ENCODE assay signal across 25 cellular contexts in the genomic region with DNA sequence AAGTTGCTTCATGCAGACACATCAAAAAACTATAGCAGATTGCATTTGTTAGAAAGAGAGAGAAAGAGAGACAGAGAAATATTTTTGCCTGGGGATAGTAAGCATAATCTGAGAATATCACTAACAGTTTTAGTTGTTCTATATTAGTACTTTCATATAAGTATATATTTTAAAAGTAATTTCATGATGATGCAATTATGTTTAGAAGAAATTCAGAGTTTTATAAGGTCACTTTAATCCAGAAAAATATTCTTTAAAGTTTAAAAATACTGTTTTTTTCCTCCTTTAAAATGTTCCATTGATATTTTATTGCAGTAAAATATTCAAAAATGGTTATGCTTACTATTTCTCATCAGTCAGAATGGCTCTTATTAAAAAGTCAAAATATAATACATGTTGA.
DNase-seq lines count a peak whose midpoint lies in the region; ATAC-seq, FAIRE-seq and TF ChIP-seq lines count a peak whose summit lies in the region.
"Had no signal": no experiment of that assay in that cellular context is flagged by ENCODE, and none has a peak within 500 bp of the region (broad histone marks: within the 10 kb centered on the region; RNA-seq: fewer than 3 reads in every experiment).

No MANE protein-coding gene starts in this region.

- no peak overlapping the region for H2AFZ ChIP-seq in MM.1S (ENCODE audit: low read length)

- H3K36me3 Mint-ChIP-seq in activated CD4-positive, alpha-beta T cell treated with anti-CD3 and anti-CD28 coated beads for 36 hours (ENCODE audit: low read depth), result peaks cover 2% of the 10 kb centered on the region
- H3K36me3 Mint-ChIP-seq in stimulated activated naive CD8-positive, alpha-beta T cell treated with anti-CD3 and anti-CD28 coated beads, Interleukin-15, Interleukin-2, amounts not matched to agents 100 ng/mL and 50 ng/mL, for 24 hours (ENCODE audit: low read depth), result no peaks in the 10 kb centered on the region

- H3K79me2 ChIP-seq in MM.1S (ENCODE audit: low read length), result peaks cover 15% of the 10 kb centered on the region

- no peak for DNase-seq in activated CD4-positive, alpha-beta T cell treated with anti-CD3 and anti-CD28 coated beads for 36 hours
- DNase-seq in activated CD4-positive, alpha-beta T cell treated with anti-CD3 and anti-CD28 coated beads for 1 hour, result no peak
- DNase-seq in stimulated activated naive CD8-positive, alpha-beta T cell treated with anti-CD3 and anti-CD28 coated beads, Interleukin-15, amount 100 ng/mL, for 72 hours, result no peak
- DNase-seq in hepatic stellate cell (ENCODE audit: low spot score) (no peak), MM.1S (no peak)
- DNase-seq: ACHN; C1 segment of cervical spinal cord; EL; GF-D8; GOT3; MV-4-11; NCI-H1105 treated with DMSO at 0.1 percent for 48 hours; NCI-H2029 treated with DMSO at 0.1 percent for 48 hours; NCI-H226; NCI-H524; NCI-H774; NK-92 treated with Interleukin-12 subunit alpha and Interleukin-12 subunit beta, amount 100 ng/mL, for 24 hours had no signal

- no peak overlapping the region for H3K4me3 Mint-ChIP-seq in activated CD4-positive, alpha-beta T cell treated with anti-CD3 and anti-CD28 coated beads for 36 hours
- no peak overlapping the region for H3K4me3 Mint-ChIP-seq in stimulated activated naive CD8-positive, alpha-beta T cell treated with anti-CD3 and anti-CD28 coated beads, Interleukin-15, Interleukin-2, amounts not matched to agents 100 ng/mL and 50 ng/mL, for 24 hours
- no peak overlapping the region for H3K4me3 Mint-ChIP-seq in stimulated activated naive CD8-positive, alpha-beta T cell treated with anti-CD3 and anti-CD28 coated beads, Interleukin-15, amount 100 ng/mL, for 72 hours

- H3K9me3 ChIP-seq in subcutaneous abdominal adipose tissue (ENCODE audit: control insufficient read depth in 5 of 5, low read length in 5 of 5) (no peaks in the 10 kb centered on the region), MM.1S (replicated peaks; ENCODE audit: insufficient read depth, low read length) (no peaks in the 10 kb centered on the region)

- H3K27ac ChIP-seq in subcutaneous abdominal adipose tissue (ENCODE audit: low read depth, low read length) (peak overlapping the region; percentile 0), MM.1S (ENCODE audit: low read length) (no peak overlapping the region)
- H3K27ac ChIP-seq: 22Rv1, HL-60, KMS-11 had no signal

- no peaks in the 10 kb centered on the region for H3K9me2 ChIP-seq in MM.1S (replicated peaks; ENCODE audit: insufficient read depth, low read length)

- H3K4me1 ChIP-seq in subcutaneous abdominal adipose tissue (ENCODE audit: control insufficient read depth in 5 of 5, insufficient read depth in 5 of 5, low read length in 5 of 5) (peaks cover 0 to 28% (median 11%) of the 10 kb centered on the region in 5 donors), MM.1S (ENCODE audit: low read length) (peaks cover 29% of the 10 kb centered on the region)

- ATAC-seq in activated CD4-positive, alpha-beta T cell treated with anti-CD3 and anti-CD28 coated beads for 36 hours, result no peak
- ATAC-seq in stimulated activated naive CD8-positive, alpha-beta T cell treated with anti-CD3 and anti-CD28 coated beads, Interleukin-15, amount 100 ng/mL, for 72 hours, result no peak
- ATAC-seq: HCT116, Panc1 had no signal

- CTCF ChIA-PET in activated CD4-positive, alpha-beta T cell treated with anti-CD3 and anti-CD28 coated beads for 36 hours (lab: Charles Lee), result no interaction called here

- H3K27me3 ChIP-seq in subcutaneous abdominal adipose tissue (ENCODE audit: control insufficient read depth in 5 of 5, insufficient read depth in 4 of 5, low read length in 5 of 5), result no peaks in the 10 kb centered on the region
- no peaks in the 10 kb centered on the region for H3K27me3 ChIP-seq in MM.1S (replicated peaks; ENCODE audit: insufficient read depth, low read length)

- H3K4me2 ChIP-seq in MM.1S (ENCODE audit: low read depth, low read length), result no peak overlapping the region
- H3K4me2 ChIP-seq: KMS-11 had no signal

- POLR2A ChIA-PET in activated CD4-positive, alpha-beta T cell treated with anti-CD3 and anti-CD28 coated beads for 36 hours (lab: Charles Lee), result no interaction called here

- H4K20me1 ChIP-seq in MM.1S (ENCODE audit: insufficient read depth, low read length), result no peaks in the 10 kb centered on the region

- H3K9ac ChIP-seq in subcutaneous abdominal adipose tissue (ENCODE audit: low read length in 5 of 5) (no peak overlapping the region), MM.1S (ENCODE audit: low read length) (no peak overlapping the region)
- H3K9ac ChIP-seq: KMS-11 had no signal

- no peaks in the 10 kb centered on the region for H3K27me3 Mint-ChIP-seq in activated CD4-positive, alpha-beta T cell treated with anti-CD3 and anti-CD28 coated beads for 36 hours
- H3K27me3 Mint-ChIP-seq in stimulated activated naive CD8-positive, alpha-beta T cell treated with anti-CD3 and anti-CD28 coated beads, Interleukin-15, Interleukin-2, amounts not matched to agents 100 ng/mL and 50 ng/mL, for 24 hours, result no peaks in the 10 kb centered on the region
- no peaks in the 10 kb centered on the region for H3K27me3 Mint-ChIP-seq in stimulated activated naive CD8-positive, alpha-beta T cell treated with anti-CD3 and anti-CD28 coated beads, Interleukin-15, amount 100 ng/mL, for 72 hours

- TF ChIP-seq CTCF in MM.1S (IDR thresholded peaks at IDR 0.05; ENCODE audit: low read length), result no peak

- intact Hi-C loops in activated CD4-positive, alpha-beta T cell treated with anti-CD3 and anti-CD28 coated beads for 36 hours (cut with DNase I, micrococcal nuclease), result loop anchor here (5.0 kb wide), 6 partner anchors 67 to 778 kb away; a partner anchor contains a TSS

- H3F3A ChIP-seq in MM.1S (ENCODE audit: insufficient read depth, low read length), result no peaks in the 10 kb centered on the region

- no peaks in the 10 kb centered on the region for H3K9me3 Mint-ChIP-seq in activated CD4-positive, alpha-beta T cell treated with anti-CD3 and anti-CD28 coated beads for 36 hours (ENCODE audit: low read depth)
- H3K9me3 Mint-ChIP-seq in stimulated activated naive CD8-positive, alpha-beta T cell treated with anti-CD3 and anti-CD28 coated beads, Interleukin-15, Interleukin-2, amounts not matched to agents 100 ng/mL and 50 ng/mL, for 24 hours, result no peaks in the 10 kb centered on the region
- H3K9me3 Mint-ChIP-seq in stimulated activated naive CD8-positive, alpha-beta T cell treated with anti-CD3 and anti-CD28 coated beads, Interleukin-15, amount 100 ng/mL, for 72 hours, result no peaks in the 10 kb centered on the region

- H3K27ac Mint-ChIP-seq in activated CD4-positive, alpha-beta T cell treated with anti-CD3 and anti-CD28 coated beads for 36 hours, result peak overlapping the region; percentile 22
- H3K27ac Mint-ChIP-seq in stimulated activated naive CD8-positive, alpha-beta T cell treated with anti-CD3 and anti-CD28 coated beads, Interleukin-15, Interleukin-2, amounts not matched to agents 100 ng/mL and 50 ng/mL, for 24 hours, result peak overlapping the region; percentile 28
- H3K27ac Mint-ChIP-seq in stimulated activated naive CD8-positive, alpha-beta T cell treated with anti-CD3 and anti-CD28 coated beads, Interleukin-15, amount 100 ng/mL, for 72 hours, result no peak overlapping the region

- peaks cover 53% of the 10 kb centered on the region for H3K4me1 Mint-ChIP-seq in activated CD4-positive, alpha-beta T cell treated with anti-CD3 and anti-CD28 coated beads for 36 hours
- peaks cover 57% of the 10 kb centered on the region for H3K4me1 Mint-ChIP-seq in stimulated activated naive CD8-positive, alpha-beta T cell treated with anti-CD3 and anti-CD28 coated beads, Interleukin-15, Interleukin-2, amounts not matched to agents 100 ng/mL and 50 ng/mL, for 24 hours (ENCODE audit: low read depth)
- H3K4me1 Mint-ChIP-seq in stimulated activated naive CD8-positive, alpha-beta T cell treated with anti-CD3 and anti-CD28 coated beads, Interleukin-15, amount 100 ng/mL, for 72 hours, result peaks cover 46% of the 10 kb centered on the region

- no peak overlapping the region for H3K4me3 ChIP-seq in subcutaneous abdominal adipose tissue (ENCODE audit: low read depth in 1 of 5, low read length in 5 of 5)
- no peak overlapping the region for H3K4me3 ChIP-seq in MM.1S (ENCODE audit: low read length)

- peak; percentile 56 for FAIRE-seq in islet of Langerhans (lab: Jason Lieb, UNC)

- H3K36me3 ChIP-seq in subcutaneous abdominal adipose tissue (ENCODE audit: control insufficient read depth in 5 of 5, insufficient read depth in 5 of 5, low read length in 5 of 5), result no peaks in the 10 kb centered on the region
- no peaks in the 10 kb centered on the region for H3K36me3 ChIP-seq in MM.1S (replicated peaks; ENCODE audit: insufficient read depth, low read length)

Comparison
In these comparisons a context has a peak if more than half of its experiments do, and no peak if none do; other contexts are left out.
1. H3K27ac Mint-ChIP-seq: peak in activated CD4-positive, alpha-beta T cell treated with anti-CD3 and anti-CD28 coated beads for 36 hours (single experiment) and stimulated activated naive CD8-positive, alpha-beta T cell treated with anti-CD3 and anti-CD28 coated beads, Interleukin-15, Interleukin-2, amounts not matched to agents 100 ng/mL and 50 ng/mL, for 24 hours (single experiment); none in stimulated activated naive CD8-positive, alpha-beta T cell treated with anti-CD3 and anti-CD28 coated beads, Interleukin-15, amount 100 ng/mL, for 72 hours (0 of 2).